Comparison of ENCODE assay signal across 20 cellular contexts in the genomic region with DNA sequence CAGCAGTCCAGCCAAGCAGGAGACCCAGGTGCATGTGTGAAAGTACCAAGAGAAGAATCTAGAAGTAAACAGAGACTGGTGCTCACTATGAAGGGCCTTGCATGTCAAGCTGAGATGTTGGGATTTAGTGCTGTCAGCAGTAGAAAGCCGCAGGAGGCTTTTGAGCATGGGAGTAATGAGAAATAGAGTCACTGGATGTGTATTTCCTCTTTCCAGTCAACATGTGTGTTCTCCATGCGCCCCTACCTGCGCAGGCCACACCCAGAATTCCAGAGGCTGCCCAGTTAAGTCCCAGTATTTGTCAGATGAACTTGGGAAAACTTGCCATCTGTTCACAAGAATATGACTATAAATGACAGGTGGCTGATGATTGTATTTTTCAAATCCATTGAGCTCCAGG. TPM values are rescaled to one million over a fixed set of nuclear protein-coding genes. Genes with fewer than 3 reads are reported as not detected.
"Had no signal": no experiment of that assay in that cellular context is flagged by ENCODE, and none has a peak within 500 bp of the region (broad histone marks: within the 10 kb centered on the region; RNA-seq: fewer than 3 reads in every experiment).

No MANE protein-coding gene starts in this region.

- H3K27me3 ChIP-seq: MG63 had no signal

- H3K9me3 ChIP-seq: MG63, SK-N-SH had no signal

- H3K36me3 ChIP-seq: MG63 had no signal

- ATAC-seq: HepG2 had no signal

- DNase-seq: IMR-90, Karpas-422, KG1, MG63, NCI-H1092 treated with DMSO at 0.1 percent for 48 hours, NCI-H1436, NCI-H187, NCI-H2029, NCI-H2081 treated with DMSO at 0.1 percent for 48 hours, NCI-H2171, NCI-H226, NCI-H446, NCI-H510A, NCI-H524 treated with DMSO at 0.1 percent for 48 hours, NCI-H69, NCI-H774, RPMI8226, SHP77, SK-N-SH had no signal

- H3K4me3 ChIP-seq: MG63 had no signal

RNA-seq across cellular contexts. Expression of gene MAMLD1, which starts 4.5 kb away (rescaled TPM):
- total RNA-seq: HepG2 had no signal
